15 cellular contexts compared by ENCODE assay signal in genomic region chr12:100661300-100661951, GRCh38.
A peak's percentile ranks its signal among the peaks of the same experiment; 100 is the strongest.
DNase-seq lines count a peak whose midpoint lies in the region; ATAC-seq, FAIRE-seq and TF ChIP-seq lines count a peak whose summit lies in the region.
"Had no signal": no experiment of that assay in that cellular context is flagged by ENCODE, and none has a peak within 500 bp of the region (broad histone marks: within the 10 kb centered on the region; RNA-seq: fewer than 3 reads in every experiment).

No MANE protein-coding gene starts in this region.

- no peak for TF ChIP-seq RAD21 in A549 (conservative IDR thresholded peaks at IDR 0.05 in 1 of 2, IDR thresholded peaks at IDR 0.05 in 1 of 2)

- TF ChIP-seq CTCF in A549 (IDR thresholded peaks at IDR 0.05) = no peak

- FAIRE-seq in A549 (lab: Jason Lieb, UNC) = peak; percentile 51
- FAIRE-seq: H1 had no signal

- no peak for TF ChIP-seq POLR2A in A549 (IDR thresholded peaks at IDR 0.05; ENCODE audit: low read length)

- peaks cover 2% of the 10 kb centered on the region for H3K27me3 Mint-ChIP-seq in T-helper 2 cell treated with Interferon-gamma antibody and Interleukin-4, amounts not matched to agents 5 μg/mL and 100 μg/mL, for 36 hours (ENCODE audit: low read depth)

- peaks cover 2% of the 10 kb centered on the region for H3K4me1 Mint-ChIP-seq in T-helper 2 cell treated with Interferon-gamma antibody and Interleukin-4, amounts not matched to agents 5 μg/mL and 100 μg/mL, for 36 hours (ENCODE audit: low read depth)

- no peaks in the 10 kb centered on the region for H3K36me3 Mint-ChIP-seq in T-helper 2 cell treated with Interferon-gamma antibody and Interleukin-4, amounts not matched to agents 5 μg/mL and 100 μg/mL, for 36 hours (ENCODE audit: low read depth)

- H3K4me3 Mint-ChIP-seq in T-helper 2 cell treated with Interferon-gamma antibody and Interleukin-4, amounts not matched to agents 5 μg/mL and 100 μg/mL, for 36 hours = no peak overlapping the region

- H3K4me3 ChIP-seq in A549 = no peak overlapping the region
- H3K4me3 ChIP-seq: body of pancreas, thyroid gland had no signal

- H3K9me3 ChIP-seq in A549 = peaks cover 5% of the 10 kb centered on the region; the same call in 1 of the 3 replicates
- H3K9me3 ChIP-seq: body of pancreas, thyroid gland had no signal

- no peaks in the 10 kb centered on the region for H3K9me3 Mint-ChIP-seq in T-helper 2 cell treated with Interferon-gamma antibody and Interleukin-4, amounts not matched to agents 5 μg/mL and 100 μg/mL, for 36 hours

- H3K27ac ChIP-seq in A549 (no peak overlapping the region), caudate nucleus (ENCODE audit: low read depth, low read length) (no peak overlapping the region)
- H3K27ac ChIP-seq: body of pancreas, RWPE1, thyroid gland had no signal

- no peak for ATAC-seq in A549
- peak; percentile 86 for ATAC-seq in GM18907 (IDR thresholded peaks at IDR 0.05; ENCODE audit: unreplicated experiment)
- peak; percentile 69 for ATAC-seq in HG03520 (IDR thresholded peaks at IDR 0.05; ENCODE audit: unreplicated experiment)
- ATAC-seq: body of pancreas had no signal

- POLR2A ChIA-PET in A549 (lab: Yijun Ruan, JAX) = no interaction called here

- no peak for TF ChIP-seq EP300 in A549 (IDR thresholded peaks at IDR 0.05)

- no peak for DNase-seq in A549 (ENCODE audit: low read depth in 1 of 2, low spot score in 1 of 2)
- DNase-seq in dermis blood vessel endothelial cell = peak; percentile 20
- no peak for DNase-seq in activated CD4-positive, CD25-positive, alpha-beta regulatory T cell (lab: John Stamatoyannopoulos, UW)
- DNase-seq in T-helper 2 cell treated with Interferon-gamma antibody and Interleukin-4, amounts not matched to agents 5 μg/mL and 100 μg/mL, for 36 hours (ENCODE audit: low spot score) = no peak
- DNase-seq in stimulated activated CD4-positive, alpha-beta T cell treated with anti-CD3 and anti-CD28 coated beads, Interleukin-4, amount 100 ng/mL, for 24 hours = no peak
- no peak for DNase-seq in caudate nucleus (lab: John Stamatoyannopoulos, UW)
- DNase-seq: body of pancreas, DMS79, MM.1S, NCI-H510A, thyroid gland had no signal

- CTCF ChIA-PET in A549 (lab: Yijun Ruan, JAX) = interaction anchor here (0.7 to 3.9 kb wide), 3 partner anchors 10 to 80 kb away, joined by 3 to 19 read pairs (median 3); no protein-coding TSS in a partner anchor

- no peaks in the 10 kb centered on the region for H3K4me1 ChIP-seq in A549
- H3K4me1 ChIP-seq: body of pancreas, thyroid gland had no signal

- no peak overlapping the region for H3K27ac Mint-ChIP-seq in T-helper 2 cell treated with Interferon-gamma antibody and Interleukin-4, amounts not matched to agents 5 μg/mL and 100 μg/mL, for 36 hours

- H3K4me2 ChIP-seq in A549 = no peak overlapping the region

- 38% methylated on average over 6 of the region's 6 CpGs for WGBS in A549 (ENCODE audit: missing lambda C conversion rate)

TF ChIP-seq in A549, 52 proteins besides CTCF, POLR2A, EP300 and RAD21:
- no peak for TF ChIP-seq HEYL (CRISPR knock-in tag; IDR thresholded peaks at IDR 0.05)
- TF ChIP-seq REST (IDR thresholded peaks at IDR 0.05) = no peak
- TF ChIP-seq NPAS2 (CRISPR knock-in tag; IDR thresholded peaks at IDR 0.05; ENCODE audit: borderline replicate concordance) = no peak

Comparison
In these comparisons a context has a peak if more than half of its experiments do, and no peak if none do; other contexts are left out.
1. ATAC-seq: peak in GM18907 (single experiment) and HG03520 (single experiment); none in A549 (0 of 2).